ENCODE assay signal across 8 cellular contexts in the genomic region with DNA sequence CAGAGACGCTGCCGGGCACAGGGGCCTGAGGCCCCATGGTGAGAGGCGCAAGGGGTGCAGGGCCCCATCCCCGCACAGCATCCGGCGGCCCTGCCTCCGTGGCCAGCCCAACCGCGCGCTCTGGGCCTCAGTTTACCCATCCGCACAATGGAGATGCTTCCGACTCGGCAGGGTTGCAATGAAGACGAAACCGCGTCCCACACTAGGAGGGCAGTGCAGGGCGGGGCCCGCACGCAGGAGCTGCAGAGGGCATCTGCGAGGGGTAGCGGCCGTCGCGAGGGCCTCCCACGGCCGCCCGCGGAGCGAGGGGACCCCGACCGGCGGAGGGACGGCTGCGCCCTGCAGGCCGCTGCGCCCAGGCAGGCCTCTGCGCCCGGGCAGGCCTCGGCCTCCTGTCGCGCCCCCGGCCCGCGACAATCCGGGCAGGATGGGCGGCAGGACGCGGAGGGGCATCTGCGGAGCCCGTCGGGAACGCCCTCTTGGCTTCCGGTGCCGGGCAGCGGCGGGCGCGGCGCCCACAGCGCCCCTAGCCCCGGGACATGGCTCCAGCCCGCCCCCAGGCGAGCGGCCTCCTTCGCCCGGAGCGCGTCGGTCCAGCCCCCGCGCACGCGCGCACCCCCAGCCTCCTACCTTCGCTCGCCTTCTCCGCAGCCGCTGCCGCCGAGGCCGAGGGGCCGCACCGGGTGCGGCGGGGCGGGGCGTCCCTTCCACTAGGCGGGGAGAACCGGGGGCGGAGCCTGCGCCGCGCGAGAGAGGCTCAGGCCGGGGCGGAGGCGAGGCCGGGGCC. TPM values are rescaled to one million over a fixed set of nuclear protein-coding genes. Genes with fewer than 3 reads are reported as not detected.
A peak's percentile ranks its signal among the peaks of the same experiment; 100 is the strongest.
DNase-seq lines count a peak whose midpoint lies in the region; ATAC-seq and TF ChIP-seq lines count a peak whose summit lies in the region.

No MANE protein-coding gene starts in this region.

- peaks cover 0 to 9% of the 10 kb centered on the region in 2 donors for H3K4me1 ChIP-seq in duodenal mucosa (ENCODE audit: control insufficient read depth in 1 of 2, insufficient read depth in 2 of 2, low read length in 2 of 2)

- no peak overlapping the region for H3K27ac Mint-ChIP-seq in activated CD4-positive, alpha-beta memory T cell treated with anti-CD3 and anti-CD28 coated beads, Interleukin-2, amount 10 ng/mL, durations not matched to agents 7 days and 5 days

- H3K4me3 ChIP-seq in HL-60 (replicated peaks; ENCODE audit: insufficient read depth, low read length) (peak overlapping the region; percentile 49), duodenal mucosa (ENCODE audit: low read depth in 1 of 2, low read length in 2 of 2) (peak overlapping the region; percentile 63 to 83)

- H3K9me3 Mint-ChIP-seq in activated CD4-positive, alpha-beta memory T cell treated with anti-CD3 and anti-CD28 coated beads, Interleukin-2, amount 10 ng/mL, durations not matched to agents 7 days and 5 days, result no peaks in the 10 kb centered on the region

- TF ChIP-seq CTCF in HL-60 (IDR thresholded peaks at IDR 0.05; ENCODE audit: insufficient read depth, low read length), result no peak

- H3K27ac ChIP-seq in HL-60 (replicated peaks) (no peak overlapping the region), duodenal mucosa (ENCODE audit: low read depth, low read length) (no peak overlapping the region)

- peak overlapping the region; percentile 33 to 60 for H3K9ac ChIP-seq in duodenal mucosa (ENCODE audit: low read depth in 1 of 2, low read length in 2 of 2)

- H3K27me3 ChIP-seq in HL-60 (ENCODE audit: insufficient read depth, poor library complexity, severe bottlenecking) (no peaks in the 10 kb centered on the region), duodenal mucosa (ENCODE audit: control insufficient read depth in 1 of 2, insufficient read depth in 2 of 2, low read length in 2 of 2) (no peaks in the 10 kb centered on the region)

- H3K4me3 Mint-ChIP-seq in activated CD4-positive, alpha-beta memory T cell treated with anti-CD3 and anti-CD28 coated beads, Interleukin-2, amount 10 ng/mL, durations not matched to agents 7 days and 5 days, result peak overlapping the region; percentile 75

- no peaks in the 10 kb centered on the region for H3K36me3 Mint-ChIP-seq in activated CD4-positive, alpha-beta memory T cell treated with anti-CD3 and anti-CD28 coated beads, Interleukin-2, amount 10 ng/mL, durations not matched to agents 7 days and 5 days (ENCODE audit: low read depth)

- DNase-seq in CD1c-positive myeloid dendritic cell (ENCODE audit: extremely low spot score) (peak; percentile 82), HL-60 (ENCODE audit: low read depth in 1 of 2, low spot score in 1 of 2) (peak; percentile 58 to 69), NCI-H82 treated with DMSO at 0.1 percent for 48 hours (lab: John Stamatoyannopoulos, UW; ENCODE audit: unreplicated experiment) (peak; percentile 82), lung microvascular endothelial cell (ENCODE audit: low read depth in 2 of 2) (peak; percentile 83 to 88)
- peak; percentile 86 for DNase-seq in activated CD4-positive, alpha-beta memory T cell treated with anti-CD3 and anti-CD28 coated beads, Interleukin-2, amount 10 ng/mL, durations not matched to agents 7 days and 5 days
- DNase-seq in stimulated activated CD4-positive, alpha-beta T cell treated with anti-CD3 and anti-CD28 coated beads, TNF-alpha, amount 100 ng/mL, for 24 hours (ENCODE audit: low read depth in 3 of 3), result peak; percentile 63 to 85 (median 70)

- no peaks in the 10 kb centered on the region for H3K36me3 ChIP-seq in duodenal mucosa (ENCODE audit: control insufficient read depth in 1 of 2, insufficient read depth in 2 of 2, low read length in 2 of 2)

- POLR2A ChIA-PET in activated CD4-positive, alpha-beta memory T cell treated with anti-CD3 and anti-CD28 coated beads, Interleukin-2, amount 10 ng/mL, durations not matched to agents 7 days and 5 days (lab: Charles Lee), result interaction anchor here (1.3 to 1.8 kb wide), 3 partner anchors 15 to 131 kb away, joined by 3 to 8 read pairs (median 6); partner anchors contain the start of gene RNU1-1

- H3K9me3 ChIP-seq in duodenal mucosa (ENCODE audit: control insufficient read depth in 1 of 2, low read length in 2 of 2), result no peaks in the 10 kb centered on the region

- peak; percentile 84 for ATAC-seq in GM19452 (IDR thresholded peaks at IDR 0.05; ENCODE audit: unreplicated experiment)

- CTCF ChIA-PET in activated CD4-positive, alpha-beta memory T cell treated with anti-CD3 and anti-CD28 coated beads, Interleukin-2, amount 10 ng/mL, durations not matched to agents 7 days and 5 days (lab: Charles Lee), result interaction anchor here (0.6 to 1.9 kb wide), 2 partner anchors 58 to 675 kb away, joined by 5 read pairs; partner anchors contain the start of gene NECAP2

- H3K27me3 Mint-ChIP-seq in activated CD4-positive, alpha-beta memory T cell treated with anti-CD3 and anti-CD28 coated beads, Interleukin-2, amount 10 ng/mL, durations not matched to agents 7 days and 5 days, result peaks cover 11% of the 10 kb centered on the region

- H3K4me1 Mint-ChIP-seq in activated CD4-positive, alpha-beta memory T cell treated with anti-CD3 and anti-CD28 coated beads, Interleukin-2, amount 10 ng/mL, durations not matched to agents 7 days and 5 days, result peaks cover 14% of the 10 kb centered on the region

RNA-seq across cellular contexts. Expression of gene RNU1-1, which starts 15.3 kb away (rescaled TPM):
- 1,000 to 10,000 TPM; 1,570 to 1,691 TPM for total RNA-seq in activated CD4-positive, alpha-beta memory T cell treated with anti-CD3 and anti-CD28 coated beads, Interleukin-2, amount 10 ng/mL, durations not matched to agents 7 days and 5 days
- total RNA-seq in lung microvascular endothelial cell, result under 0.01 and 5,258 TPM in 2 replicates

RNA-seq across cellular contexts. Expression of gene NECAP2, which starts 58.2 kb away (rescaled TPM):
- 100 to 1,000 TPM; 123 to 132 TPM for total RNA-seq in activated CD4-positive, alpha-beta memory T cell treated with anti-CD3 and anti-CD28 coated beads, Interleukin-2, amount 10 ng/mL, durations not matched to agents 7 days and 5 days
- 132 and 179 TPM in 2 replicates for total RNA-seq in lung microvascular endothelial cell
